ENCODE assay signal across 1 cellular context in the genomic region with DNA sequence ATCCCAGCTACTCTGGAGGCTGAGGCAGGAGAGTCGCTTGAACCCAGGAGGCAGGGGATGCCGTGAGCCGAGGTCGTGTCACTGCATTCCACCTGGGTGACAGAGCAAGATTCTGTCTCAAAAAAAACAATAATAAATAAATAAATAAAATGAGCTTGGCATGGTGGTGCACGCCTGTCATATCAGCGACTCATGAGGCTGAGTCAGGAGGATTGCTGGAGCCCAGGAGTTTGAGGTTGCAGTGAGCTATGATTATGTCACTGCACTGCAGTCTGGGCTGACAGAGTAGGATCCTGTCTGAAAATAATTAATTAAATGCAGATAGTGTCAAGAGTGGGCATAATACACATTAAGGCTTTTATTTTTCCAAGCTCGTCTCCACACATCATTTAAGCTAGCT.
TF ChIP-seq lines count a peak whose summit lies in the region.

No MANE protein-coding gene starts in this region.

TF ChIP-seq in HCT116, 20 proteins besides CTCF, POLR2A, EP300 and RAD21:
- TF ChIP-seq JUND (IDR thresholded peaks at IDR 0.05) (0 out of 2 replicates have a peak, but pooled peaks have one; percentile 24), SRF (IDR thresholded peaks at IDR 0.05; ENCODE audit: low read depth) (no peak)
